ENCODE assay signal across 8 cellular contexts in genomic region chr13:41411536-41411935, GRCh38. TPM values are rescaled to one million over a fixed set of nuclear protein-coding genes. Genes with fewer than 3 reads are reported as not detected.
A peak's percentile ranks its signal among the peaks of the same experiment; 100 is the strongest.
DNase-seq lines count a peak whose midpoint lies in the region; ATAC-seq, FAIRE-seq and TF ChIP-seq lines count a peak whose summit lies in the region.

No MANE protein-coding gene starts in this region.

- peak; percentile 57 to 60 for TF ChIP-seq CTCF in brain (conservative IDR thresholded peaks at IDR 0.05)
- no peak for TF ChIP-seq CTCF in liver (IDR thresholded peaks at IDR 0.05; ENCODE audit: low read depth, low read length, missing input control)

- 60% methylated on average over 5 of the region's 5 CpGs for WGBS in liver

- TF ChIP-seq RAD21 in liver (IDR thresholded peaks at IDR 0.05): peak; percentile 48 to 56

- H3K36me3 ChIP-seq in liver (ENCODE audit: control insufficient read depth in 4 of 4, insufficient read depth in 3 of 4, low read depth in 1 of 4, low read length in 3 of 4): no peaks in the 10 kb centered on the region

- FAIRE-seq in RCC 7860 (lab: Jason Lieb, UNC): no peak

- ATAC-seq in GM21619 (IDR thresholded peaks at IDR 0.05; ENCODE audit: unreplicated experiment): no peak

- H3K4me1 ChIP-seq in liver (ENCODE audit: control insufficient read depth in 4 of 4, insufficient read depth in 4 of 4, low read length in 3 of 4): peaks cover 0 to 5% (median under 1%) of the 10 kb centered on the region in 4 donors

- peaks cover 0 to 3% (median 0%) of the 10 kb centered on the region in 5 experiments for H3K9me3 Mint-ChIP-seq in brain

- no peaks in the 10 kb centered on the region for H3K27me3 ChIP-seq in liver (ENCODE audit: control insufficient read depth in 4 of 4, insufficient read depth in 4 of 4, low read length in 3 of 4)

- no peak overlapping the region for H3K4me3 Mint-ChIP-seq in brain

- H3K4me1 Mint-ChIP-seq in brain: no peaks in the 10 kb centered on the region

- no peaks in the 10 kb centered on the region for H3K36me3 Mint-ChIP-seq in brain

- H3K4me3 ChIP-seq in liver (ENCODE audit: low read depth in 1 of 3, low read length in 3 of 3): no peak overlapping the region

- no peaks in the 10 kb centered on the region for H3K27me3 Mint-ChIP-seq in brain

- DNase-seq in ELF-1 (ENCODE audit: low read depth, low spot score) (peak; percentile 58), Kasumi-1 (lab: John Stamatoyannopoulos, UW) (peak; percentile 28 to 45), SKM-1 (lab: John Stamatoyannopoulos, UW; ENCODE audit: unreplicated experiment) (no peak), RCC 7860 (ENCODE audit: low spot score) (no peak), NCI-H2029 treated with DMSO at 0.1 percent for 48 hours (lab: John Stamatoyannopoulos, UW) (no peak)

- H3K27ac Mint-ChIP-seq in brain: peak overlapping the region in 1 of 5 experiments; percentile 76

- no peaks in the 10 kb centered on the region for H3K9me3 ChIP-seq in liver (ENCODE audit: control insufficient read depth in 4 of 4, low read length in 3 of 4)

- H3K27ac ChIP-seq in liver (ENCODE audit: low read depth in 1 of 2, low read length in 2 of 2): no peak overlapping the region

- no peak overlapping the region for H3K9ac ChIP-seq in liver (ENCODE audit: low read depth in 1 of 2, low read length in 2 of 2)

TF ChIP-seq in liver, 16 proteins besides CTCF, POLR2A, EP300 and RAD21:
- no peak for TF ChIP-seq JUND (IDR thresholded peaks at IDR 0.05)
- no peak for TF ChIP-seq GABPA (IDR thresholded peaks at IDR 0.05 in 1 of 2, conservative IDR thresholded peaks at IDR 0.05 in 1 of 2)
- TF ChIP-seq YY1 (IDR thresholded peaks at IDR 0.05): no peak
- TF ChIP-seq TAF1 (conservative IDR thresholded peaks at IDR 0.05): no peak
- TF ChIP-seq MAX (IDR thresholded peaks at IDR 0.05): no peak
- TF ChIP-seq HNF4A (conservative IDR thresholded peaks at IDR 0.05): no peak
- no peak for TF ChIP-seq ATF3 (IDR thresholded peaks at IDR 0.05)
- TF ChIP-seq ZBTB33 (IDR thresholded peaks at IDR 0.05): no peak
- no peak for TF ChIP-seq FOXA1 (IDR thresholded peaks at IDR 0.05)
- no peak for TF ChIP-seq EGR1 (IDR thresholded peaks at IDR 0.05; ENCODE audit: low read depth in 2 of 2)
- TF ChIP-seq HNF4G (IDR thresholded peaks at IDR 0.05): no peak
- TF ChIP-seq REST (IDR thresholded peaks at IDR 0.05): no peak
- TF ChIP-seq SP1 (IDR thresholded peaks at IDR 0.05): no peak

RNA-seq across cellular contexts. Expression of gene RGCC, which starts 45.8 kb away (rescaled TPM):
- polyA plus RNA-seq in brain (ENCODE audit: insufficient read depth, low read depth, low replicate concordance): 86.0 TPM
- total RNA-seq in liver: 10 to 100 TPM in 1 of 2 donors, under 1 TPM in 1; 0.59 to 96.7 TPM
- polyA plus RNA-seq in liver: 1 to 10 TPM; 1.1 to 1.5 TPM

Comparison
In these comparisons a context has a peak if more than half of its experiments do, and no peak if none do; other contexts are left out.
1. DNase-seq: peak in ELF-1 (single experiment) and Kasumi-1 (2 of 2); none in SKM-1 (single experiment), RCC 7860 (single experiment) and NCI-H2029 treated with DMSO at 0.1 percent for 48 hours (single experiment).
2. RNA of gene RGCC, which starts 45.8 kb away (polyA plus RNA-seq): 86.0 TPM in brain (single experiment); 1.1 to 1.5 TPM in liver; every median in the first group is over 10 times any median in the second.